In the genomic region with DNA sequence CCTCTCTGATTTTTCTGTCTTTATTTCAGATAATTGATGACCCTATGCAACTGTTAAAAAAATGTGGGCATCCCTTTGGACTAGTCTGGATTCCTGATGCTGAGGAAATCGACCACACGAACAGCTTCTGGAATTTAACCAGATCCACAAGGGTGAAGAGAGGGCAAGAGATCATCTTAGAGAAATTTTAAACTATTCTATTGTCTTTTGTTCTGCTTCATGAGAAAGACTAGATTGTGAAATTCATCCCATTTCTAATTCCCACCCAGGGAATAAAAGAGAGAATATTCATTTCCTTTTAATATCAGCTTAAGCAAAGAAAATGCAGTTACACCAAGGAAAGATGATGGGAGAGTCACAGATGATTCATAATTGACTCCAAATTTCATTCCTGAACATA, we compare ENCODE assay signal across 24 cellular contexts.
A peak's percentile ranks its signal among the peaks of the same experiment; 100 is the strongest.
DNase-seq lines count a peak whose midpoint lies in the region; TF ChIP-seq lines count a peak whose summit lies in the region.
"Had no signal": no experiment of that assay in that cellular context is flagged by ENCODE, and none has a peak within 500 bp of the region (broad histone marks: within the 10 kb centered on the region; RNA-seq: fewer than 3 reads in every experiment).

No MANE protein-coding gene starts in this region.

- no peak overlapping the region for H3K27ac ChIP-seq in ovary
- H3K27ac ChIP-seq: body of pancreas, heart right ventricle, lower lobe of right lung, psoas muscle, upper lobe of right lung had no signal

- H3K9me3 ChIP-seq in ovary: no peaks in the 10 kb centered on the region
- H3K9me3 ChIP-seq: body of pancreas, heart right ventricle, lower lobe of right lung, psoas muscle, upper lobe of right lung had no signal

- TF ChIP-seq POLR2A in ovary (IDR thresholded peaks at IDR 0.05): no peak

- no peaks in the 10 kb centered on the region for H3K4me1 ChIP-seq in ovary (ENCODE audit: insufficient read depth)
- H3K4me1 ChIP-seq: lower lobe of right lung, psoas muscle, upper lobe of right lung had no signal

- no peak for TF ChIP-seq EP300 in ovary (IDR thresholded peaks at IDR 0.05)

- no peaks in the 10 kb centered on the region for H3K27me3 ChIP-seq in ovary
- H3K27me3 ChIP-seq: body of pancreas, upper lobe of right lung had no signal

- H3K4me3 ChIP-seq in fibroblast of the aortic adventitia (ENCODE audit: low read depth, low read length) (no peak overlapping the region), ovary (no peak overlapping the region)
- H3K4me3 ChIP-seq: body of pancreas, heart right ventricle, lower lobe of right lung, psoas muscle, upper lobe of right lung had no signal

- H3K36me3 ChIP-seq in ovary: no peaks in the 10 kb centered on the region
- H3K36me3 ChIP-seq: heart right ventricle, lower lobe of right lung, upper lobe of right lung had no signal

- 50 to 73% (median 72%) methylated on average over 2 of the region's 2 CpGs for WGBS in ovary, 3 donors

- intact Hi-C loops in ovary (cut with DNase I): no loop called here

- no peak for TF ChIP-seq CTCF in fibroblast of the aortic adventitia (IDR thresholded peaks at IDR 0.05; ENCODE audit: insufficient read depth, low read length)
- no peak for TF ChIP-seq CTCF in ovary (IDR thresholded peaks at IDR 0.05)

- DNase-seq in GM04503 (ENCODE audit: low read depth) (peak; percentile 39), amniotic epithelial cell (ENCODE audit: low read depth) (peak; percentile 76), fibroblast of the aortic adventitia (ENCODE audit: low read depth) (peak; percentile 56), stromal cell of bone marrow (ENCODE audit: low read depth) (peak; percentile 39), NCI-H2029 treated with DMSO at 0.1 percent for 48 hours (lab: John Stamatoyannopoulos, UW) (no peak), NCI-H1092 (lab: John Stamatoyannopoulos, UW) (no peak), ovary (no peak)
- DNase-seq: activated CD4-positive, alpha-beta memory T cell treated with anti-CD3 and anti-CD28 coated beads, Interleukin-2, amount 10 ng/mL, durations not matched to agents 7 days and 5 days; activated CD8-positive, alpha-beta memory T cell treated with anti-CD3 and anti-CD28 coated beads, Interleukin-2, amount 50 U/mL, for 4 hours; activated naive CD4-positive, alpha-beta T cell; body of pancreas; Calu3; DND-41; GOT3; heart right ventricle; KBM-7; lower lobe of right lung; MM.1S; naive thymus-derived CD8-positive, alpha-beta T cell; NCI-H2227 treated with DMSO at 0.1 percent for 48 hours; NCI-H526; nucleus accumbens; psoas muscle; upper lobe of right lung had no signal

Comparison
In these comparisons a context has a peak if more than half of its experiments do, and no peak if none do; other contexts are left out.
1. DNase-seq: peak in GM04503 (single experiment), amniotic epithelial cell (single experiment), fibroblast of the aortic adventitia (single experiment) and stromal cell of bone marrow (single experiment); none in NCI-H2029 treated with DMSO at 0.1 percent for 48 hours (single experiment), NCI-H1092 (single experiment) and ovary (0 of 5).